9 cellular contexts compared by ENCODE assay signal in the genomic region with DNA sequence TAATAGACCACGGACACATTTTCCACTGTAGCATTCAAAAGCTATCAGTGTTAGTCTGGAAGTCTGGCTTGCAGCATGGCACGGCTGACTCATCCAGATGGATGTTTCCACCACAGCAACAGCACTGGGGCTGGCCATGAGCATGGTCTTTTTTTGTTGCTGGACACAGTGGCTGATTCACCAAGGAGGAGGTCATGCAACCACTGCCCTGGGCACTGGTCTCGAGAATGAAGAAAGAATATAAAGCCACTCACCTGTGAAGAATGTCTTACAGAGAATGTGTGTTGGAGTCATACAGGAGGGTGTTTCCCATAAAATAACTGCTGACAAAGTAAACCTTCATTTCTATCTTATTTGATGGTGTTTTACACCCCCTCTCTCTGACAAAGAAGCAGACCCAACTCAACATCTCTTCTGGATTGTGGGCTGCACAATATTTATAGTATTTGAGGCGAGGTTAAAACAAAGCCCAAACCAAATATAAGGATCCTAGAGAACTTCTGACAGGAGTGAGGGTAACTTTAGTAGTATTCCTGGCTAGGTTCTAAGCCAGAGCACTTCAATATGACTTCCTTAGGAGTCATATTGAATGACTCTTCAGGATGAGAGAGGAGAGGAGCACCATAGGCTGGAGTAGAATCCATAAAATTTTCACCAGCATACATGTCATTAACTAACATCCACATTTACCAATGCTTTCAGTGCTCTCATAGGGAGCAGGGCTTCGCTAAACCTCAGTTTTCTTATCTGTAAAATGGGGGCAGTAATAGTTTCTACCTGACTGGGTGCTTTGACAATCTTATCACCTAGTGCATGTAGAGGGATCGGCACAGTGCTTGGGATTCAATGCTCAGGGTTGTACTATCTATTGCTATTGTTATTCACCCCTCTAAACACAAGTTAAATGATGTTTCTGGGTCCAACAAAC.
DNase-seq lines count a peak whose midpoint lies in the region; ATAC-seq and TF ChIP-seq lines count a peak whose summit lies in the region.
"Had no signal": no experiment of that assay in that cellular context is flagged by ENCODE, and none has a peak within 500 bp of the region (broad histone marks: within the 10 kb centered on the region; RNA-seq: fewer than 3 reads in every experiment).

No MANE protein-coding gene starts in this region.

- H3K9ac ChIP-seq in GM23248: peak overlapping the region; percentile 77

- H3K4me2 ChIP-seq in GM23248 (ENCODE audit: unreplicated experiment): peak overlapping the region; percentile 74

- no peak overlapping the region for H3K27ac Mint-ChIP-seq in T-helper 17 cell

- no peak for ATAC-seq in T-helper 17 cell

- peaks cover 29% of the 10 kb centered on the region for H3K79me2 ChIP-seq in GM23248 (ENCODE audit: insufficient read depth)

- H3K9me3 ChIP-seq in GM23248 (ENCODE audit: low read depth): no peaks in the 10 kb centered on the region
- H3K9me3 ChIP-seq in sigmoid colon: no peaks in the 10 kb centered on the region
- no peaks in the 10 kb centered on the region for H3K9me3 ChIP-seq in T-helper 17 cell (ENCODE audit: control insufficient read depth, low read length, poor library complexity, severe bottlenecking)

- no peak overlapping the region for H2AFZ ChIP-seq in GM23248

- H3K4me1 Mint-ChIP-seq in T-helper 17 cell: no peaks in the 10 kb centered on the region
- H3K4me1 Mint-ChIP-seq: central memory CD8-positive, alpha-beta T cell had no signal

- H3K36me3 ChIP-seq in GM23248 (ENCODE audit: low read depth): no peaks in the 10 kb centered on the region
- H3K36me3 ChIP-seq in sigmoid colon: no peaks in the 10 kb centered on the region

- H3K4me3 ChIP-seq in GM23248 (no peak overlapping the region), sigmoid colon (no peak overlapping the region)

- no peak for TF ChIP-seq CTCF in sigmoid colon (IDR thresholded peaks at IDR 0.05)

- peaks cover 40% of the 10 kb centered on the region for H3K27me3 Mint-ChIP-seq in T-helper 17 cell

- intact Hi-C loops in sigmoid colon (cut with DNase I): loop anchor here (5.0 kb wide), 1 partner anchor 121 kb away; a partner anchor contains a TSS

- H3K27me3 ChIP-seq in GM23248 (replicated peaks; ENCODE audit: insufficient read depth) (no peaks in the 10 kb centered on the region), sigmoid colon (no peaks in the 10 kb centered on the region)

- no peaks in the 10 kb centered on the region for H4K20me1 ChIP-seq in GM23248 (ENCODE audit: insufficient read depth)

- H3K9me2 ChIP-seq in GM23248 (ENCODE audit: insufficient read depth): no peaks in the 10 kb centered on the region

- WGBS in GM23248 (ENCODE audit: low coverage in 1 of 2, low lambda C conversion rate in 2 of 2, missing lambda C conversion rate in 2 of 2), 2 experiments: 40 to 44% methylated on average over 6 of the region's 6 CpGs
- WGBS in sigmoid colon, 2 donors: 87 to 88% methylated on average over 6 of the region's 6 CpGs

- H3K36me3 Mint-ChIP-seq in T-helper 17 cell (ENCODE audit: low read depth): no peaks in the 10 kb centered on the region

- H3K27ac ChIP-seq in GM23248: peak overlapping the region; percentile 98
- H3K27ac ChIP-seq in sigmoid colon: peak overlapping the region; percentile 68 to 81 (median 78)

- TF ChIP-seq EP300 in sigmoid colon (IDR thresholded peaks at IDR 0.05): peak in 1 of 4 donors; percentile 35

- H3F3A ChIP-seq in GM23248 (ENCODE audit: insufficient read depth): peaks cover 91% of the 10 kb centered on the region

- in situ Hi-C loops in GM23248 (cut with MboI): no loop called here

- H3K4me3 Mint-ChIP-seq in T-helper 17 cell: no peak overlapping the region
- H3K4me3 Mint-ChIP-seq: central memory CD8-positive, alpha-beta T cell had no signal

- H3K4me1 ChIP-seq in GM23248 (ENCODE audit: insufficient read depth) (peaks cover 77% of the 10 kb centered on the region), sigmoid colon (peaks cover 0 to 81% (median 73%) of the 10 kb centered on the region in 4 donors)

- DNase-seq in GM23248: peak; percentile 99
- DNase-seq in astrocyte of the hippocampus (ENCODE audit: low read depth, low spot score): peak; percentile 95
- peak; percentile 40 for DNase-seq in hepatic stellate cell (ENCODE audit: low spot score)
- peak; percentile 88 for DNase-seq in sigmoid colon
- no peak for DNase-seq in DMS79 (lab: John Stamatoyannopoulos, UW)
- DNase-seq in HuH-7 (ENCODE audit: low spot score): no peak
- no peak for DNase-seq in epidermal melanocyte (ENCODE audit: insufficient read length, low spot score)
- no peak for DNase-seq in T-helper 17 cell

- no peak for TF ChIP-seq POLR2A in sigmoid colon (IDR thresholded peaks at IDR 0.05)

Comparison
In these comparisons a context has a peak if more than half of its experiments do, and no peak if none do; other contexts are left out.
1. DNase-seq: peak in GM23248 (single experiment), astrocyte of the hippocampus (single experiment), hepatic stellate cell (single experiment) and sigmoid colon (single experiment); none in DMS79 (single experiment), HuH-7 (single experiment), epidermal melanocyte (single experiment) and T-helper 17 cell (0 of 3).